Comparison of ENCODE assay signal across 1 cellular context in the genomic region with DNA sequence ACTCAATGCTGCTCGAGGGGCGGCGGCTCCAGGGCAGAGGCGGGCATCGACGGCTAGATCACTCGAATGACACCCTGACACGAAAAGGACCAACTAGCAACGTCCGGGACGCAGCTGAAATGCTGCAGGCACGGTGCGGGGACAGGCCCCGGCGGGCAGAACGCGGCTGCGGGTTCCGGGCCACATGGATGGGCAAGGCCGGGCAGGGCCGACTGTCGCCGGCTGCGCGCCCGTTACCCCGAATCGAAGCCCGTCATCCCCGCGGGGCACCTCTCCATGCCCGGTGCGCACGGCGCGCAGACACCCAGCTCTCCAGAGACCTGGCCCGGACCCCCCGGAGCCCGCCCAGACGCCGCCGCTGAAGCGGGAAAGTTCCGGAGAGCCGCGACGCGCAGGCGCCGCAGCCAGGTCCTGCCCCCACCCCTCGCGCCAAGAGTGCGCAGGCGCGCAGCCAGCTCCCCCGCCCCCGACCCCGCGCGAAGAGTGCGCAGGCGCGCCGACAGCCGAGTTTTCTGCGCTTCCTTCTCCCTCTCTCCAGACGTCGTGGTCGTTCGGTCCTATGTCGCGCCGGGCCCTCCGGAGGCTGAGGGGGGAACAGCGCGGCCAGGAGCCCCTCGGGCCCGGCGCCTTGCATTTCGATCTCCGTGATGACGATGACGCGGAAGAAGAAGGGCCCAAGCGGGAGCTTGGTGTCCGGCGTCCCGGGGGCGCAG.
A peak's percentile ranks its signal among the peaks of the same experiment; 100 is the strongest.
TF ChIP-seq lines count a peak whose summit lies in the region.

A gene with protein sequence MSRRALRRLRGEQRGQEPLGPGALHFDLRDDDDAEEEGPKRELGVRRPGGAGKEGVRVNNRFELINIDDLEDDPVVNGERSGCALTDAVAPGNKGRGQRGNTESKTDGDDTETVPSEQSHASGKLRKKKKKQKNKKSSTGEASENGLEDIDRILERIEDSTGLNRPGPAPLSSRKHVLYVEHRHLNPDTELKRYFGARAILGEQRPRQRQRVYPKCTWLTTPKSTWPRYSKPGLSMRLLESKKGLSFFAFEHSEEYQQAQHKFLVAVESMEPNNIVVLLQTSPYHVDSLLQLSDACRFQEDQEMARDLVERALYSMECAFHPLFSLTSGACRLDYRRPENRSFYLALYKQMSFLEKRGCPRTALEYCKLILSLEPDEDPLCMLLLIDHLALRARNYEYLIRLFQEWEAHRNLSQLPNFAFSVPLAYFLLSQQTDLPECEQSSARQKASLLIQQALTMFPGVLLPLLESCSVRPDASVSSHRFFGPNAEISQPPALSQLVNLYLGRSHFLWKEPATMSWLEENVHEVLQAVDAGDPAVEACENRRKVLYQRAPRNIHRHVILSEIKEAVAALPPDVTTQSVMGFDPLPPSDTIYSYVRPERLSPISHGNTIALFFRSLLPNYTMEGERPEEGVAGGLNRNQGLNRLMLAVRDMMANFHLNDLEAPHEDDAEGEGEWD (plus strand): TSS at position 484 of the 713 bp plus-strand sequence. CDS start 76 bp downstream, at position 560.

TF ChIP-seq in HepG2, 621 proteins besides CTCF, POLR2A, EP300 and RAD21 (continued from another document and continues in another):
- TF ChIP-seq, protein P1, sequence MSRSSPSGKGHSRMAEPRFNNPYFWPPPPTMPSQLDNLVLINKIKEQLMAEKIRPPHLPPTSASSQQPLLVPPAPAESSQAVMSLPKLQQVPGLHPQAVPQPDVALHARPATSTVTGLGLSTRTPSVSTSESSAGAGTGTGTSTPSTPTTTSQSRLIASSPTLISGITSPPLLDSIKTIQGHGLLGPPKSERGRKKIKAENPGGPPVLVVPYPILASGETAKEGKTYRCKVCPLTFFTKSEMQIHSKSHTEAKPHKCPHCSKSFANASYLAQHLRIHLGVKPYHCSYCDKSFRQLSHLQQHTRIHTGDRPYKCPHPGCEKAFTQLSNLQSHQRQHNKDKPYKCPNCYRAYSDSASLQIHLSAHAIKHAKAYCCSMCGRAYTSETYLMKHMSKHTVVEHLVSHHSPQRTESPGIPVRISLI (CRISPR knock-in tag; IDR thresholded peaks at IDR 0.05; ENCODE audit: borderline replicate concordance), result no peak
- TF ChIP-seq GABPA (IDR thresholded peaks at IDR 0.05; ENCODE audit: low read depth, low read length) (no peak), GABPA (CRISPR knock-in tag; IDR thresholded peaks at IDR 0.05; ENCODE audit: low read depth) (no peak), TBP (CRISPR knock-in tag; IDR thresholded peaks at IDR 0.05) (no peak), ZFAT (CRISPR knock-in tag; conservative IDR thresholded peaks at IDR 0.05) (no peak), MTA1 (CRISPR knock-in tag; IDR thresholded peaks at IDR 0.05; ENCODE audit: borderline replicate concordance) (no peak), KDM5B (CRISPR knock-in tag; IDR thresholded peaks at IDR 0.05; ENCODE audit: borderline replicate concordance) (peak; percentile 99), POLR2AphosphoS2 (IDR thresholded peaks at IDR 0.05; ENCODE audit: low read depth, low read length) (0 out of 2 replicates have a peak, but pooled peaks have one; percentile 75), TCF7L2 (IDR thresholded peaks at IDR 0.05; ENCODE audit: low read depth, low read length) (no peak), ZNF781 (CRISPR knock-in tag; IDR thresholded peaks at IDR 0.05; ENCODE audit: borderline replicate concordance, not compliant biosample characterization) (no peak), ZBTB21 (CRISPR knock-in tag; IDR thresholded peaks at IDR 0.05) (no peak), SP5 (CRISPR knock-in tag; IDR thresholded peaks at IDR 0.05; ENCODE audit: borderline replicate concordance, low read depth) (no peak; the same call in 1 of the 2 replicates), KDM4B (CRISPR knock-in tag; IDR thresholded peaks at IDR 0.05) (no peak), FOXO1 (CRISPR knock-in tag; IDR thresholded peaks at IDR 0.05) (peak; percentile 61), NR2F1 (CRISPR knock-in tag; IDR thresholded peaks at IDR 0.05) (no peak), ZNF7 (CRISPR knock-in tag; IDR thresholded peaks at IDR 0.05) (peak; percentile 17; the same call in 1 of the 2 replicates), FOXK1 (CRISPR knock-in tag; IDR thresholded peaks at IDR 0.05; ENCODE audit: borderline replicate concordance, low read depth) (peak; percentile 27; the same call in 1 of the 2 replicates), TEAD3 (CRISPR knock-in tag; optimal IDR thresholded peaks at IDR 0.05; ENCODE audit: borderline replicate concordance) (peak; percentile 34), PITX1 (CRISPR knock-in tag; IDR thresholded peaks at IDR 0.05) (peak; percentile 26), ZBTB38 (CRISPR knock-in tag; IDR thresholded peaks at IDR 0.05) (peak; percentile 72), ZBTB1 (CRISPR knock-in tag; IDR thresholded peaks at IDR 0.05; ENCODE audit: borderline replicate concordance) (peak; percentile 64; the same call in 1 of the 2 replicates), PHF21A (CRISPR knock-in tag; IDR thresholded peaks at IDR 0.05) (peak; percentile 23; the same call in 1 of the 2 replicates), IRF1 (CRISPR knock-in tag; IDR thresholded peaks at IDR 0.05; ENCODE audit: low read depth) (peak; percentile 36; the same call in 1 of the 2 replicates), TSC22D2 (CRISPR knock-in tag; IDR thresholded peaks at IDR 0.05; ENCODE audit: borderline replicate concordance) (peak; percentile 51; the same call in 1 of the 2 replicates), CREB1 (IDR thresholded peaks at IDR 0.05) (peak; percentile 76), CREB1 (CRISPR knock-in tag; IDR thresholded peaks at IDR 0.05) (no peak), ELF4 (CRISPR knock-in tag; IDR thresholded peaks at IDR 0.05; ENCODE audit: borderline replicate concordance) (no peak), MED13 (CRISPR knock-in tag; IDR thresholded peaks at IDR 0.05) (peak; percentile 68; the same call in 1 of the 2 replicates), ZFP36 (IDR thresholded peaks at IDR 0.05; ENCODE audit: borderline replicate concordance, low read depth, low read length, partially characterized antibody) (no peak), TEAD2 (CRISPR knock-in tag; IDR thresholded peaks at IDR 0.05) (peak; percentile 74; the same call in 1 of the 2 replicates), SRSF9 (IDR thresholded peaks at IDR 0.05; ENCODE audit: borderline replicate concordance, insufficient read depth, low read depth, low read length, poor library complexity, severe bottlenecking) (no peak), REL (CRISPR knock-in tag; conservative IDR thresholded peaks at IDR 0.05) (no peak), ZNF589 (CRISPR knock-in tag; conservative IDR thresholded peaks at IDR 0.05) (no peak), ZNF768 (CRISPR knock-in tag; IDR thresholded peaks at IDR 0.05) (peak; percentile 59), ZBTB8A (CRISPR knock-in tag; IDR thresholded peaks at IDR 0.05; ENCODE audit: borderline replicate concordance, low read depth) (no peak), POGK (CRISPR knock-in tag; conservative IDR thresholded peaks at IDR 0.05) (peak; percentile 97), SMARCC2 (IDR thresholded peaks at IDR 0.05) (no peak), FOSL1 (CRISPR knock-in tag; IDR thresholded peaks at IDR 0.05; ENCODE audit: borderline replicate concordance) (peak; percentile 26; the same call in 1 of the 2 replicates), ZSCAN29 (CRISPR knock-in tag; conservative IDR thresholded peaks at IDR 0.05) (0 out of 2 replicates have a peak, but pooled peaks have one; percentile 40), NRL (CRISPR knock-in tag; IDR thresholded peaks at IDR 0.05; ENCODE audit: borderline replicate concordance) (peak; percentile 89; the same call in 1 of the 2 replicates), ZKSCAN5 (CRISPR knock-in tag; IDR thresholded peaks at IDR 0.05) (no peak), PCBP1 (IDR thresholded peaks at IDR 0.05; ENCODE audit: borderline replicate concordance, low read depth, low read length) (no peak; the same call in 1 of the 2 replicates), SIX4 (CRISPR knock-in tag; IDR thresholded peaks at IDR 0.05) (no peak; the same call in 1 of the 2 replicates), ZNF546 (CRISPR knock-in tag; conservative IDR thresholded peaks at IDR 0.05) (peak; percentile 97), ZNF883 (CRISPR knock-in tag; IDR thresholded peaks at IDR 0.05; ENCODE audit: not compliant biosample characterization) (peak; percentile 68), MXD4 (CRISPR knock-in tag; IDR thresholded peaks at IDR 0.05) (peak; percentile 62; the same call in 1 of the 2 replicates), PHB2 (IDR thresholded peaks at IDR 0.05; ENCODE audit: partially characterized antibody) (no peak), HNRNPH1 (optimal IDR thresholded peaks at IDR 0.05; ENCODE audit: low read depth, low read length) (no peak), ZEB1 (IDR thresholded peaks at IDR 0.05; ENCODE audit: insufficient replicate concordance, low read depth) (peak; percentile 39), SKI (IDR thresholded peaks at IDR 0.05; ENCODE audit: partially characterized antibody) (peak; percentile 73), LRRFIP1 (CRISPR knock-in tag; conservative IDR thresholded peaks at IDR 0.05) (no peak), ISL2 (CRISPR knock-in tag; IDR thresholded peaks at IDR 0.05) (no peak; the same call in none of the 2 replicates), SPEN (CRISPR knock-in tag; IDR thresholded peaks at IDR 0.05; ENCODE audit: low read depth) (peak; percentile 80), ZNF30 (CRISPR knock-in tag; IDR thresholded peaks at IDR 0.05) (no peak), ZNF83 (CRISPR knock-in tag; IDR thresholded peaks at IDR 0.05; ENCODE audit: borderline replicate concordance) (no peak; the same call in 1 of the 2 replicates), ZNF766 (CRISPR knock-in tag; IDR thresholded peaks at IDR 0.05; ENCODE audit: borderline replicate concordance) (peak; percentile 88; the same call in 1 of the 2 replicates), PRPF4 (IDR thresholded peaks at IDR 0.05; ENCODE audit: low read depth, low read length, poor library complexity, severe bottlenecking) (no peak), RXRB (CRISPR knock-in tag; IDR thresholded peaks at IDR 0.05; ENCODE audit: borderline replicate concordance) (no peak; the same call in 1 of the 2 replicates)
- TF ChIP-seq, protein P2, sequence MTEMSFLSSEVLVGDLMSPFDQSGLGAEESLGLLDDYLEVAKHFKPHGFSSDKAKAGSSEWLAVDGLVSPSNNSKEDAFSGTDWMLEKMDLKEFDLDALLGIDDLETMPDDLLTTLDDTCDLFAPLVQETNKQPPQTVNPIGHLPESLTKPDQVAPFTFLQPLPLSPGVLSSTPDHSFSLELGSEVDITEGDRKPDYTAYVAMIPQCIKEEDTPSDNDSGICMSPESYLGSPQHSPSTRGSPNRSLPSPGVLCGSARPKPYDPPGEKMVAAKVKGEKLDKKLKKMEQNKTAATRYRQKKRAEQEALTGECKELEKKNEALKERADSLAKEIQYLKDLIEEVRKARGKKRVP (CRISPR knock-in tag; IDR thresholded peaks at IDR 0.05), result no peak; a peak in 1 of 4 replicates
- TF ChIP-seq, protein P3, sequence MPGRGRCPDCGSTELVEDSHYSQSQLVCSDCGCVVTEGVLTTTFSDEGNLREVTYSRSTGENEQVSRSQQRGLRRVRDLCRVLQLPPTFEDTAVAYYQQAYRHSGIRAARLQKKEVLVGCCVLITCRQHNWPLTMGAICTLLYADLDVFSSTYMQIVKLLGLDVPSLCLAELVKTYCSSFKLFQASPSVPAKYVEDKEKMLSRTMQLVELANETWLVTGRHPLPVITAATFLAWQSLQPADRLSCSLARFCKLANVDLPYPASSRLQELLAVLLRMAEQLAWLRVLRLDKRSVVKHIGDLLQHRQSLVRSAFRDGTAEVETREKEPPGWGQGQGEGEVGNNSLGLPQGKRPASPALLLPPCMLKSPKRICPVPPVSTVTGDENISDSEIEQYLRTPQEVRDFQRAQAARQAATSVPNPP (CRISPR knock-in tag; IDR thresholded peaks at IDR 0.05), result 0 out of 2 replicates have a peak, but pooled peaks have one; percentile 8
